ENCODE assay signal across 21 cellular contexts in the genomic region with DNA sequence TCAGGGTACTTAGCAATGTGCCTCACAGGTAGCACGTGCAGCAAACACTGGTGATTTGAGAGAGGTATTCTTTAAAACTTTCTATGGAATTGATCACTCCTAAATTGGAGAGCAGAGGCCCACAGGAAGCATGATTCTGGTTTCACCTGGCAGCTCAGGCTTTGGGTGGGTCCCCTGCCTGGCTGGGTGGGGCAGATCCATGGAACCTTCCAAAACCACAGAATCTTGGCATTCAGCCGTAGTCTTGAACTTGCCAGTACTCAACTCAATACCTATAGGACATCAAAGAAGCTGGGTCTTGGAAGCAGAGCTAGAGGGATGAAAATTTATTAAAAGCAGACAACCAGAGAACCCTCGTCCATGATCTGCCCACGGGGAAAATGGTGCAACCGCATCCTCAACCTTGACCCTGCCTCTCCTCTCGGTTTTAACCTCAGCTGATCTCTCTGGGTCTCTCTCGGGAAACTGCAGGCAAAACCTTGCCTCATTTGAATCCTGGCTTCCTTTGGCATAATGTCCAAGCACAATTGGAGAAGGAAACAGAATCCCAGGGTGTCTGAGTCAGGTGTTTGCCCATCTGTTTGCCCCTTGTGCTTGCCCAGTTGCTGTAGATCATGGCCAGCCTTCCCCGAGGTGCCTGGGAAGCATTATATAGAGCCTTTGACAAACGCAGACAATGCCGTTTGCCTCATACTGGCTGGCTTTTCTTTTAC. TPM values are rescaled to one million over a fixed set of nuclear protein-coding genes. Genes with fewer than 3 reads are reported as not detected.
DNase-seq lines count a peak whose midpoint lies in the region; ATAC-seq, FAIRE-seq and TF ChIP-seq lines count a peak whose summit lies in the region.
"Had no signal": no experiment of that assay in that cellular context is flagged by ENCODE, and none has a peak within 500 bp of the region (broad histone marks: within the 10 kb centered on the region; RNA-seq: fewer than 3 reads in every experiment).

No MANE protein-coding gene starts in this region.

- no peaks in the 10 kb centered on the region for H3K9me2 ChIP-seq in PC-3 (replicated peaks; ENCODE audit: low read length)

- intact Hi-C loops in PC-3 (cut with micrococcal nuclease) (no loop called here), vagina (cut with DNase I) (no loop called here), Caco-2 (cut with micrococcal nuclease; ENCODE audit: unreplicated experiment) (no loop called here)

- no peak overlapping the region for H2AFZ ChIP-seq in PC-3 (ENCODE audit: low read length)

- no peak overlapping the region for H3K27ac Mint-ChIP-seq in Caco-2 (ENCODE audit: unreplicated experiment)
- H3K27ac Mint-ChIP-seq: CD8-positive, alpha-beta T cell; H9 had no signal

- no peak for TF ChIP-seq CTCF in PC-3 (conservative IDR thresholded peaks at IDR 0.05; ENCODE audit: low read depth, low read length)
- TF ChIP-seq CTCF in vagina (IDR thresholded peaks at IDR 0.05) = no peak
- no peak for TF ChIP-seq CTCF in Caco-2 (IDR thresholded peaks at IDR 0.05; ENCODE audit: insufficient read depth in 1 of 2, low read depth in 1 of 2, low read length in 1 of 2, severe bottlenecking in 1 of 2, unreplicated experiment in 1 of 2)

- H3K9me3 ChIP-seq in PC-3 (ENCODE audit: low read length) (no peaks in the 10 kb centered on the region), esophagus (ENCODE audit: control insufficient read depth in 2 of 2, insufficient read depth in 1 of 2, low read depth in 1 of 2, low read length in 1 of 2) (no peaks in the 10 kb centered on the region), vagina (no peaks in the 10 kb centered on the region), Caco-2 (no peaks in the 10 kb centered on the region)

- H3K4me3 ChIP-seq in PC-3 (ENCODE audit: low read length) (no peak overlapping the region), esophagus (ENCODE audit: low read depth in 1 of 2, low read length in 2 of 2) (no peak overlapping the region), vagina (no peak overlapping the region), Caco-2 (ENCODE audit: low read depth, low read length) (no peak overlapping the region)

- no peak for ATAC-seq in PC-3
- ATAC-seq: CD8-positive, alpha-beta T cell; HepG2 had no signal

- no peaks in the 10 kb centered on the region for H3K36me3 ChIP-seq in PC-3 (ENCODE audit: low read depth, low read length)
- no peaks in the 10 kb centered on the region for H3K36me3 ChIP-seq in esophagus (ENCODE audit: control insufficient read depth in 2 of 2, insufficient read depth in 2 of 2, low read length in 1 of 2)
- H3K36me3 ChIP-seq in vagina = no peaks in the 10 kb centered on the region
- no peaks in the 10 kb centered on the region for H3K36me3 ChIP-seq in Caco-2 (ENCODE audit: control insufficient read depth, insufficient read depth, low read length)

- no peaks in the 10 kb centered on the region for H3F3A ChIP-seq in PC-3 (ENCODE audit: low read length, unreplicated experiment)

- no peak overlapping the region for H3K9ac ChIP-seq in PC-3 (ENCODE audit: low read length)

- no peaks in the 10 kb centered on the region for H4K20me1 ChIP-seq in PC-3 (ENCODE audit: low read length)

- peak overlapping the region; percentile 44 for H3K4me2 ChIP-seq in PC-3 (ENCODE audit: low read length)

- peak; percentile 19 for DNase-seq in DMS 273 (lab: John Stamatoyannopoulos, UW; ENCODE audit: unreplicated experiment)
- no peak for DNase-seq in DMS 273 treated with DMSO at 0.1 percent for 48 hours (lab: John Stamatoyannopoulos, UW)
- peak; percentile 48 for DNase-seq in PC-3
- DNase-seq in vagina (ENCODE audit: extremely low spot score in 2 of 2) = no peak
- no peak for DNase-seq in stimulated activated CD8-positive, alpha-beta memory T cell treated with anti-CD3 and anti-CD28 coated beads, Interleukin-4, amount 100 ng/mL, for 48 hours
- DNase-seq in Caco-2 = no peak
- no peak for DNase-seq in urothelium cell line (ENCODE audit: low spot score)
- DNase-seq: CD8-positive, alpha-beta T cell; COR-L47; DMS79; GOT3; H9 had no signal

- H3K4me1 ChIP-seq in PC-3 (ENCODE audit: insufficient read depth, low read length) (peaks cover 12% of the 10 kb centered on the region), esophagus (ENCODE audit: control insufficient read depth in 2 of 2, insufficient read depth in 2 of 2, low read length in 1 of 2) (peaks cover 0 to 10% of the 10 kb centered on the region in 2 donors), vagina (no peaks in the 10 kb centered on the region), Caco-2 (no peaks in the 10 kb centered on the region)

- H3K27ac ChIP-seq in PC-3 (ENCODE audit: low read length) = 0 out of 2 replicates have a peak overlapping the region, but pooled peaks have one; percentile 13
- peak overlapping the region; percentile 66 to 71 for H3K27ac ChIP-seq in esophagus (ENCODE audit: low read depth in 2 of 2, low read length in 1 of 2)
- H3K27ac ChIP-seq in vagina = peak overlapping the region; percentile 27
- H3K27ac ChIP-seq: 22Rv1 had no signal

- H3K36me3 Mint-ChIP-seq in Caco-2 (ENCODE audit: insufficient read depth, unreplicated experiment) = no peaks in the 10 kb centered on the region
- H3K36me3 Mint-ChIP-seq: CD14-positive monocyte; CD8-positive, alpha-beta T cell had no signal

- no peaks in the 10 kb centered on the region for H3K9me3 Mint-ChIP-seq in Caco-2 (ENCODE audit: unreplicated experiment)
- H3K9me3 Mint-ChIP-seq: CD8-positive, alpha-beta T cell had no signal

- no peak for FAIRE-seq in urothelium cell line (lab: Jason Lieb, UNC)
- FAIRE-seq: G401.6, GM12891, HepG2, HTR-8/SVneo had no signal

- BruUV-seq in PC-3 (replicated peaks; lab: Mats Ljungman, UMichigan) = no TSS peak
- no TSS peak for BruUV-seq in Caco-2 (replicated peaks; lab: Mats Ljungman, UMichigan)

- peaks cover 17% of the 10 kb centered on the region; the same call in 1 of the 2 replicates for H3K27me3 ChIP-seq in PC-3 (ENCODE audit: low read length)
- H3K27me3 ChIP-seq in esophagus (ENCODE audit: control insufficient read depth in 1 of 2, insufficient read depth in 2 of 2, low read length in 2 of 2) = no peaks in the 10 kb centered on the region
- H3K27me3 ChIP-seq in vagina = no peaks in the 10 kb centered on the region
- H3K27me3 ChIP-seq in Caco-2 (replicated peaks; ENCODE audit: control insufficient read depth, insufficient read depth, low read length) = no peaks in the 10 kb centered on the region

- H3K79me2 ChIP-seq in PC-3 (ENCODE audit: low read length) = no peaks in the 10 kb centered on the region

- CTCF ChIA-PET in PC-3 (lab: Charles Lee) = no interaction called here
- CTCF ChIA-PET in Caco-2 (lab: Charles Lee) = no interaction called here

- H3K27me3 Mint-ChIP-seq in Caco-2 (ENCODE audit: insufficient read depth, unreplicated experiment) = peaks cover 11% of the 10 kb centered on the region

- no peak for TF ChIP-seq POLR2A in vagina (IDR thresholded peaks at IDR 0.05)

- POLR2A ChIA-PET in PC-3 (lab: Charles Lee; ENCODE audit: unreplicated experiment) (no interaction called here), Caco-2 (lab: Charles Lee) (no interaction called here)

- no peak overlapping the region for H3K4me3 Mint-ChIP-seq in Caco-2 (ENCODE audit: unreplicated experiment)
- H3K4me3 Mint-ChIP-seq: CD14-positive monocyte; CD8-positive, alpha-beta T cell; H9 had no signal

- no peaks in the 10 kb centered on the region for H3K4me1 Mint-ChIP-seq in Caco-2 (ENCODE audit: low read depth, unreplicated experiment)
- H3K4me1 Mint-ChIP-seq: CD14-positive monocyte had no signal

- WGBS in esophagus, 2 donors = 49 to 68% methylated on average over 10 of the region's 10 CpGs

RNA-seq across cellular contexts. Expression of a gene that starts 22.9 kb away (rescaled TPM):
- total RNA-seq in PC-3 (2014; rRNA removed) = not detected in 2 replicates
- under 1 TPM; 0.12 to 0.13 TPM for polyA plus RNA-seq in esophagus
- not detected for total RNA-seq in vagina
- total RNA-seq in Caco-2 (2022) = not detected in 2 replicates
- total RNA-seq: A673; CD8-positive, alpha-beta T cell; H9; HepG2 had no signal
- polyA plus RNA-seq: BJ, CD14-positive monocyte, HepG2 had no signal

RNA-seq across cellular contexts. Expression of a gene that starts 44.2 kb away (rescaled TPM):
- total RNA-seq in PC-3 (2014; rRNA removed) (4.7 and 10.1 TPM in 2 replicates), vagina (15.2 TPM), Caco-2 (2022) (14.4 and 19.0 TPM in 2 replicates)
- 10 to 100 TPM; 12.5 to 15.7 TPM for polyA plus RNA-seq in esophagus

Comparison
In these comparisons a context has a peak if more than half of its experiments do, and no peak if none do; other contexts are left out.
1. DNase-seq: peak in DMS 273 (single experiment) and PC-3 (single experiment); none in DMS 273 treated with DMSO at 0.1 percent for 48 hours (single experiment), vagina (0 of 2), stimulated activated CD8-positive, alpha-beta memory T cell treated with anti-CD3 and anti-CD28 coated beads, Interleukin-4, amount 100 ng/mL, for 48 hours (single experiment), Caco-2 (0 of 2) and urothelium cell line (single experiment).
2. H3K27ac ChIP-seq: peak in every context shown above with its lines; median percentile 68 in esophagus; 27 in vagina; 13 in PC-3.